In genomic region chr11:94546886-94547285, GRCh38 we compare ENCODE assay signal across 9 cellular contexts. TPM values are rescaled to one million over a fixed set of nuclear protein-coding genes. Genes with fewer than 3 reads are reported as not detected.
A peak's percentile ranks its signal among the peaks of the same experiment; 100 is the strongest.
DNase-seq lines count a peak whose midpoint lies in the region; ATAC-seq and TF ChIP-seq lines count a peak whose summit lies in the region.
"Had no signal": no experiment of that assay in that cellular context is flagged by ENCODE, and none has a peak within 500 bp of the region (broad histone marks: within the 10 kb centered on the region; RNA-seq: fewer than 3 reads in every experiment).

No MANE protein-coding gene starts in this region.

- H3K9ac ChIP-seq in fibroblast of lung (ENCODE audit: insufficient read depth, low read length) = no peak overlapping the region

- TF ChIP-seq POLR2A in breast epithelium (IDR thresholded peaks at IDR 0.05) = no peak

- no peak for TF ChIP-seq CTCF in breast epithelium (IDR thresholded peaks at IDR 0.05)
- no peak for TF ChIP-seq CTCF in MCF 10A (IDR thresholded peaks at IDR 0.05; ENCODE audit: unreplicated experiment)
- no peak for TF ChIP-seq CTCF in fibroblast of lung (conservative IDR thresholded peaks at IDR 0.05 in 1 of 2, IDR thresholded peaks at IDR 0.05 in 1 of 2; ENCODE audit: low read depth in 1 of 2, low read length in 2 of 2)
- TF ChIP-seq CTCF in tibial artery (IDR thresholded peaks at IDR 0.05) = no peak

- CTCF ChIA-PET in MCF 10A (lab: Yijun Ruan, JAX) = interaction anchor here (2.2 kb wide), 1 partner anchor 27 kb away, joined by 10 read pairs; no protein-coding TSS in a partner anchor
- CTCF ChIA-PET in T-cell (lab: Charles Lee) = interaction anchor here in 1 of 2 donors (0.6 kb wide), 1 partner anchor 14 kb away, joined by 3 read pairs; no protein-coding TSS in a partner anchor

- peaks cover 7% of the 10 kb centered on the region for H3K36me3 Mint-ChIP-seq in MCF 10A (ENCODE audit: insufficient read depth, unreplicated experiment)
- peaks cover 5% of the 10 kb centered on the region for H3K36me3 Mint-ChIP-seq in T-cell

- peak overlapping the region; percentile 72 for H3K4me2 ChIP-seq in fibroblast of lung (ENCODE audit: extremely low read depth, insufficient read depth, low read length)

- H3K4me1 Mint-ChIP-seq in MCF 10A (ENCODE audit: insufficient read depth, unreplicated experiment) (peaks cover 5% of the 10 kb centered on the region), T-cell (peaks cover 55 to 57% (median 56%) of the 10 kb centered on the region in 3 donors)

- H3K9me3 Mint-ChIP-seq in MCF 10A (ENCODE audit: unreplicated experiment) (no peaks in the 10 kb centered on the region), T-cell (no peaks in the 10 kb centered on the region)

- H3K27me3 Mint-ChIP-seq in MCF 10A (ENCODE audit: insufficient read depth, unreplicated experiment) (no peaks in the 10 kb centered on the region), T-cell (no peaks in the 10 kb centered on the region)

- H3K36me3 ChIP-seq in breast epithelium (no peaks in the 10 kb centered on the region), fibroblast of lung (ENCODE audit: control insufficient read depth, insufficient read depth, low read length) (no peaks in the 10 kb centered on the region), tibial artery (no peaks in the 10 kb centered on the region)

- no peak overlapping the region for H2AFZ ChIP-seq in fibroblast of lung (ENCODE audit: low read length)

- H3K4me3 Mint-ChIP-seq in MCF 10A (ENCODE audit: unreplicated experiment) (no peak overlapping the region), T-cell (peak overlapping the region; percentile 22 to 99 (median 54))

- peak overlapping the region in 2 of 3 donors; percentile 18 to 77 for H3K4me3 ChIP-seq in breast epithelium
- peak overlapping the region in 2 of 4 experiments; percentile 9 to 69 for H3K4me3 ChIP-seq in fibroblast of lung (replicated peaks in 1 of 4; ENCODE audit: control extremely low read depth in 1 of 4, insufficient read depth in 1 of 4, low read depth in 3 of 4, low read length in 4 of 4)
- H3K4me3 ChIP-seq in tibial artery = peak overlapping the region; percentile 77 to 78

- H3K4me1 ChIP-seq in breast epithelium (no peaks in the 10 kb centered on the region), fibroblast of lung (ENCODE audit: control insufficient read depth, extremely low read depth, insufficient read depth, low read length) (no peaks in the 10 kb centered on the region), tibial artery (peaks cover 0 to 64% (median 32%) of the 10 kb centered on the region in 4 donors)

- H3K27ac Mint-ChIP-seq in MCF 10A (ENCODE audit: low read depth, unreplicated experiment) (no peak overlapping the region), T-cell (no peak overlapping the region)

- H3K9me3 ChIP-seq in breast epithelium = no peaks in the 10 kb centered on the region
- H3K9me3 ChIP-seq in fibroblast of lung (ENCODE audit: control insufficient read depth, insufficient read depth, low read depth, low read length) = no peaks in the 10 kb centered on the region
- no peaks in the 10 kb centered on the region for H3K9me3 ChIP-seq in tibial artery

- no peak overlapping the region for H3K27ac ChIP-seq in breast epithelium
- no peak overlapping the region for H3K27ac ChIP-seq in fibroblast of lung (ENCODE audit: insufficient read depth, low read length)
- no peak overlapping the region for H3K27ac ChIP-seq in tibial artery

- BruUV-seq in MCF 10A (replicated peaks; lab: Mats Ljungman, UMichigan) = no TSS peak

- POLR2A ChIA-PET in MCF 10A (lab: Yijun Ruan, JAX) (interaction anchor here (0.6 kb wide), 1 partner anchor 19 kb away, joined by 3 read pairs; no protein-coding TSS in a partner anchor), T-cell (lab: Charles Lee) (no interaction called here)

- ATAC-seq in T-cell (replicated peaks in 1 of 4) (no peak), GM21786 (IDR thresholded peaks at IDR 0.05; ENCODE audit: unreplicated experiment) (no peak), HG03135 (IDR thresholded peaks at IDR 0.05; ENCODE audit: unreplicated experiment) (no peak)

- DNase-seq in breast epithelium (ENCODE audit: low spot score in 2 of 2) (no peak), MCF 10A (ENCODE audit: unreplicated experiment) (no peak), T-cell (no peak), fibroblast of lung (ENCODE audit: low read depth in 2 of 2) (no peak), tibial artery (no peak), AG08395 (ENCODE audit: low spot score) (no peak)

- no peaks in the 10 kb centered on the region for H4K20me1 ChIP-seq in fibroblast of lung (ENCODE audit: control insufficient read depth, extremely low read depth, insufficient read depth, low read length)

- no peaks in the 10 kb centered on the region for H3K27me3 ChIP-seq in breast epithelium
- H3K27me3 ChIP-seq in fibroblast of lung (ENCODE audit: control insufficient read depth, insufficient read depth, low read length) = no peaks in the 10 kb centered on the region
- H3K27me3 ChIP-seq in tibial artery = no peaks in the 10 kb centered on the region

- intact Hi-C loops in breast epithelium (cut with DNase I; ENCODE audit: low total_unique reads) (loop anchor here (1.0 kb wide), 1 partner anchor 8 kb away; no protein-coding TSS in a partner anchor), MCF 10A (cut with micrococcal nuclease) (no loop called here), tibial artery (cut with DNase I; ENCODE audit: low total_unique reads) (no loop called here)

- H3K79me2 ChIP-seq in fibroblast of lung (ENCODE audit: control insufficient read depth, insufficient read depth, low read length) = peaks cover 13% of the 10 kb centered on the region

RNA-seq across cellular contexts. Expression of gene FUT4, which starts 3.2 kb away (rescaled TPM):
- total RNA-seq in breast epithelium = 1 to 10 TPM; 3.9 to 9.4 (median 5.3) TPM
- 0.23 and 0.32 TPM in 2 replicates for total RNA-seq in MCF 10A (2022)
- total RNA-seq in T-cell = 1 to 10 TPM; 3.4 to 7.0 (median 6.4) TPM
- 5.1 and 5.4 TPM in 2 replicates for total RNA-seq in fibroblast of lung
- 2.7 and 2.8 TPM in 2 replicates for polyA plus RNA-seq in fibroblast of lung
- polyA plus RNA-seq in fibroblast of lung (2012) = 2.5 and 2.7 TPM in 2 replicates
- polyA minus RNA-seq in fibroblast of lung (ENCODE audit: low replicate concordance) = 0.75 and 0.93 TPM in 2 replicates

RNA-seq across cellular contexts. Expression of gene PIWIL4, which starts 20.3 kb away (rescaled TPM):
- total RNA-seq in breast epithelium (1 to 10 TPM; 4.8 to 6.7 (median 5.6) TPM), MCF 10A (2022) (not detected in 2 replicates), T-cell (1 to 10 TPM in 4 of 5 donors, under 1 TPM in 1; 0.82 to 2.7 (median 2.0) TPM), fibroblast of lung (3.3 and 3.6 TPM in 2 replicates)
- polyA plus RNA-seq in fibroblast of lung = 0.76 and 1.2 TPM in 2 replicates
- polyA plus RNA-seq in fibroblast of lung (2012) = 0.24 and 0.71 TPM in 2 replicates
- polyA minus RNA-seq in fibroblast of lung (ENCODE audit: low replicate concordance) = not detected in 2 replicates

RNA-seq across cellular contexts. Expression of gene C11orf97, which starts 34.6 kb away (rescaled TPM):
- total RNA-seq in breast epithelium = not detected
- total RNA-seq in MCF 10A (2022) = not detected in 2 replicates
- not detected for total RNA-seq in T-cell
- not detected in 2 replicates for total RNA-seq in fibroblast of lung
- polyA plus RNA-seq in fibroblast of lung = not detected in 2 replicates
- polyA plus RNA-seq in fibroblast of lung (2012) = not detected in 2 replicates
- not detected in 2 replicates for polyA minus RNA-seq in fibroblast of lung (ENCODE audit: low replicate concordance)
- total RNA-seq: mononuclear cell had no signal

RNA-seq across cellular contexts. Expression of gene ANKRD49, which starts 53.1 kb away (rescaled TPM):
- 10 to 100 TPM; 18.4 to 23.6 (median 21.3) TPM for total RNA-seq in breast epithelium
- total RNA-seq in MCF 10A (2022) = 9.7 and 13.0 TPM in 2 replicates
- 10 to 100 TPM; 36.9 to 43.4 (median 39.7) TPM for total RNA-seq in T-cell
- total RNA-seq in fibroblast of lung = 14.9 and 17.2 TPM in 2 replicates
- 9.2 and 12.9 TPM in 2 replicates for polyA plus RNA-seq in fibroblast of lung
- polyA plus RNA-seq in fibroblast of lung (2012) = 5.5 and 7.3 TPM in 2 replicates
- 2.9 and 3.7 TPM in 2 replicates for polyA minus RNA-seq in fibroblast of lung (ENCODE audit: low replicate concordance)

RNA-seq across cellular contexts. Expression of gene MRE11, which starts 53.2 kb away (rescaled TPM):
- total RNA-seq in breast epithelium (10 to 100 TPM; 18.1 to 33.1 (median 22.3) TPM), MCF 10A (2022) (13.2 and 15.1 TPM in 2 replicates), T-cell (10 to 100 TPM; 22.1 to 34.0 (median 27.4) TPM), fibroblast of lung (6.4 and 6.9 TPM in 2 replicates)
- polyA plus RNA-seq in fibroblast of lung = 7.4 and 8.4 TPM in 2 replicates
- 7.0 and 7.7 TPM in 2 replicates for polyA plus RNA-seq in fibroblast of lung (2012)
- polyA minus RNA-seq in fibroblast of lung (ENCODE audit: low replicate concordance) = 0.04 and 0.75 TPM in 2 replicates
